In the genomic region with DNA sequence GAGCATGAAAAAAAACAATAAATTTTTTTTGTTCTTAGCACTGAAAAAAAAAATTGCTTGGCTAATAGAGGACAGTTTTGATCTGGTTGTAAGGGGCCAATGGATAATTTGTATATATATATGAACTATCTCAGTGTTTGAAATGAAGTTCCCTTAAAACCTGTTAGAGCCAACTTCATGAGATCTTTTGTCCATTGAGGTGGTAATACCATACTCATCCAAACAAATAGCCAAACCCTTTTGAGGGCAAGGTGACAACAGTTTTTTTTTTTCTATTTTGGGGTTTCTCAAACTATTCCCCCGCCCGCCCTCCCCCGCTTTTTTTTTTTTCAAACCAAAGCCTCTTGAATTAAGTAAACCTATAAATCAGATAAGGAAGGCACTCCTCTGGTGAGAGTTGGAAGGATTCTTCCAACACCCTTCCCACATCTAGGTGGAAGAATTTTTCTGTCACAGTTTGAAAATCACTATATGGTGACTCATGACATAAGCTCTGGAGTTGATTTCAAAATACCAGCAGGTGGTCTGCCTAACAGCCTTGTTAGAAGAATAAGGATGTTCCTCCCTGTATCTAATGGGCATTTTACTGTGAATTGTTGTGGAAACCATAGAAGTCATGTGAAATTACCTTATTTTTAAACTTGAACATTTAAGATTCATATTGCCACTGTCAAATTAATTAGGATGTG, we compare ENCODE assay signal across 13 cellular contexts. TPM values are rescaled to one million over a fixed set of nuclear protein-coding genes. Genes with fewer than 3 reads are reported as not detected.
DNase-seq lines count a peak whose midpoint lies in the region; ATAC-seq and TF ChIP-seq lines count a peak whose summit lies in the region.
"Had no signal": no experiment of that assay in that cellular context is flagged by ENCODE, and none has a peak within 500 bp of the region (broad histone marks: within the 10 kb centered on the region; RNA-seq: fewer than 3 reads in every experiment).

No MANE protein-coding gene starts in this region.

- WGBS in HUES64 = no CpG with 5 or more reads among the region's 3 CpGs
- 83 to 90% methylated on average over 3 of the region's 3 CpGs for WGBS in thyroid gland, 2 donors

- peaks cover 58% of the 10 kb centered on the region for H3K4me1 ChIP-seq in HUES64 (ENCODE audit: insufficient read depth, low read length)
- peaks cover 16 to 26% of the 10 kb centered on the region in 2 donors for H3K4me1 ChIP-seq in thyroid gland

- ATAC-seq in WTC11 (peak; percentile 51), HG02885 (IDR thresholded peaks at IDR 0.05; ENCODE audit: poor library complexity, unreplicated experiment) (no peak), GM19463 (IDR thresholded peaks at IDR 0.05; ENCODE audit: unreplicated experiment) (no peak)

- H3K27ac ChIP-seq in HUES64 (ENCODE audit: low read depth, low read length) = peak overlapping the region; percentile 39
- H3K27ac ChIP-seq in thyroid gland = no peak overlapping the region

- no peak for TF ChIP-seq CTCF in WTC11 (IDR thresholded peaks at IDR 0.05)
- no peak for TF ChIP-seq CTCF in thyroid gland (IDR thresholded peaks at IDR 0.05)

- CTCF ChIA-PET in WTC11 (lab: Charles Lee) = interaction anchor here (0.6 to 0.9 kb wide), 2 partner anchors 116 to 168 kb away, joined by 3 to 4 read pairs; a partner anchor contains a TSS

- intact Hi-C loops in thyroid gland (cut with DNase I) = no loop called here

- in situ Hi-C loops in Caki2 (cut with HindIII; ENCODE audit: low pct_unique_long_range_greater_than_20kb, low sequenced_read_pairs) = no loop called here

- H3K27ac Mint-ChIP-seq in WTC11 = no peak overlapping the region
- H3K27ac Mint-ChIP-seq: HFFc6; stimulated activated naive CD8-positive, alpha-beta T cell treated with anti-CD3 and anti-CD28 coated beads, Interleukin-15, Interleukin-2, amounts not matched to agents 100 ng/mL and 50 ng/mL, for 24 hours had no signal

- no peak overlapping the region for H3K4me3 ChIP-seq in HUES64 (ENCODE audit: low read length)
- H3K4me3 ChIP-seq in thyroid gland (replicated peaks in 1 of 3) = no peak overlapping the region

- no peaks in the 10 kb centered on the region for H3K27me3 ChIP-seq in HUES64 (ENCODE audit: insufficient read depth, low read length)
- H3K27me3 ChIP-seq in thyroid gland = no peaks in the 10 kb centered on the region

- peaks cover 22% of the 10 kb centered on the region for H3K36me3 ChIP-seq in HUES64 (ENCODE audit: insufficient read depth, low read length)
- H3K36me3 ChIP-seq in thyroid gland = peaks cover 5 to 10% of the 10 kb centered on the region in 2 donors

- peaks cover 43% of the 10 kb centered on the region for H3K4me1 Mint-ChIP-seq in WTC11

- DNase-seq in Caki2 (ENCODE audit: low read depth) (peak; percentile 60), WTC11 (ENCODE audit: low spot score) (no peak), kidney tubule cell (ENCODE audit: low spot score) (peak; percentile 66), thyroid gland (no peak), NCI-H2107 treated with DMSO at 0.1 percent for 48 hours (lab: John Stamatoyannopoulos, UW; ENCODE audit: unreplicated experiment) (no peak)
- DNase-seq: DND-41, glutamatergic neuron, HFFc6, T-helper 2 cell had no signal

- no peak overlapping the region; the same call in 1 of the 2 replicates for H3K9ac ChIP-seq in HUES64 (ENCODE audit: low read depth, low read length)

- TF ChIP-seq POLR2A in thyroid gland (IDR thresholded peaks at IDR 0.05) = no peak

- H3K4me3 Mint-ChIP-seq in WTC11 = no peak overlapping the region
- H3K4me3 Mint-ChIP-seq: HFFc6; stimulated activated naive CD8-positive, alpha-beta T cell treated with anti-CD3 and anti-CD28 coated beads, Interleukin-15, Interleukin-2, amounts not matched to agents 100 ng/mL and 50 ng/mL, for 24 hours had no signal

- POLR2A ChIA-PET in WTC11 (lab: Charles Lee) = no interaction called here

- H3K9me3 ChIP-seq in HUES64 (ENCODE audit: insufficient read depth, low read depth, low read length) (no peaks in the 10 kb centered on the region), thyroid gland (no peaks in the 10 kb centered on the region)

- no peaks in the 10 kb centered on the region for H3K9me3 Mint-ChIP-seq in WTC11
- H3K9me3 Mint-ChIP-seq: HFFc6; stimulated activated naive CD8-positive, alpha-beta T cell treated with anti-CD3 and anti-CD28 coated beads, Interleukin-15, Interleukin-2, amounts not matched to agents 100 ng/mL and 50 ng/mL, for 24 hours had no signal

- H3K27me3 Mint-ChIP-seq in WTC11 (ENCODE audit: low read depth) = no peaks in the 10 kb centered on the region
- H3K27me3 Mint-ChIP-seq: stimulated activated naive CD8-positive, alpha-beta T cell treated with anti-CD3 and anti-CD28 coated beads, Interleukin-15, Interleukin-2, amounts not matched to agents 100 ng/mL and 50 ng/mL, for 24 hours had no signal

- peaks cover 20% of the 10 kb centered on the region for H3K36me3 Mint-ChIP-seq in WTC11

TF ChIP-seq in WTC11, 78 proteins besides CTCF, POLR2A, EP300 and RAD21:
- TF ChIP-seq, protein P1, sequence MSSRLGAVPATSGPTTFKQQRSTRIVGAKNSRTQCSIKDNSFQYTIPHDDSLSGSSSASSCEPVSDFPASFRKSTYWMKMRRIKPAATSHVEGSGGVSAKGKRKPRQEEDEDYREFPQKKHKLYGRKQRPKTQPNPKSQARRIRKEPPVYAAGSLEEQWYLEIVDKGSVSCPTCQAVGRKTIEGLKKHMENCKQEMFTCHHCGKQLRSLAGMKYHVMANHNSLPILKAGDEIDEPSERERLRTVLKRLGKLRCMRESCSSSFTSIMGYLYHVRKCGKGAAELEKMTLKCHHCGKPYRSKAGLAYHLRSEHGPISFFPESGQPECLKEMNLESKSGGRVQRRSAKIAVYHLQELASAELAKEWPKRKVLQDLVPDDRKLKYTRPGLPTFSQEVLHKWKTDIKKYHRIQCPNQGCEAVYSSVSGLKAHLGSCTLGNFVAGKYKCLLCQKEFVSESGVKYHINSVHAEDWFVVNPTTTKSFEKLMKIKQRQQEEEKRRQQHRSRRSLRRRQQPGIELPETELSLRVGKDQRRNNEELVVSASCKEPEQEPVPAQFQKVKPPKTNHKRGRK (CRISPR knock-in tag; IDR thresholded peaks at IDR 0.05; ENCODE audit: borderline replicate concordance) = no peak
- no peak for TF ChIP-seq ATF1 (CRISPR knock-in tag; IDR thresholded peaks at IDR 0.05)
- TF ChIP-seq MXD4 (CRISPR knock-in tag; IDR thresholded peaks at IDR 0.05; ENCODE audit: borderline replicate concordance) = no peak
- TF ChIP-seq, protein P2, sequence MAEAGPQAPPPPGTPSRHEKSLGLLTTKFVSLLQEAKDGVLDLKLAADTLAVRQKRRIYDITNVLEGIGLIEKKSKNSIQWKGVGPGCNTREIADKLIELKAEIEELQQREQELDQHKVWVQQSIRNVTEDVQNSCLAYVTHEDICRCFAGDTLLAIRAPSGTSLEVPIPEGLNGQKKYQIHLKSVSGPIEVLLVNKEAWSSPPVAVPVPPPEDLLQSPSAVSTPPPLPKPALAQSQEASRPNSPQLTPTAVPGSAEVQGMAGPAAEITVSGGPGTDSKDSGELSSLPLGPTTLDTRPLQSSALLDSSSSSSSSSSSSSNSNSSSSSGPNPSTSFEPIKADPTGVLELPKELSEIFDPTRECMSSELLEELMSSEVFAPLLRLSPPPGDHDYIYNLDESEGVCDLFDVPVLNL (CRISPR knock-in tag; IDR thresholded peaks at IDR 0.05; ENCODE audit: borderline replicate concordance, low read depth) = no peak
- TF ChIP-seq ZNF396 (CRISPR knock-in tag; IDR thresholded peaks at IDR 0.05; ENCODE audit: borderline replicate concordance) = no peak
- TF ChIP-seq JUN (CRISPR knock-in tag; IDR thresholded peaks at IDR 0.05) = no peak
- TF ChIP-seq, protein P3, sequence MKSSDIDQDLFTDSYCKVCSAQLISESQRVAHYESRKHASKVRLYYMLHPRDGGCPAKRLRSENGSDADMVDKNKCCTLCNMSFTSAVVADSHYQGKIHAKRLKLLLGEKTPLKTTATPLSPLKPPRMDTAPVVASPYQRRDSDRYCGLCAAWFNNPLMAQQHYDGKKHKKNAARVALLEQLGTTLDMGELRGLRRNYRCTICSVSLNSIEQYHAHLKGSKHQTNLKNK (CRISPR knock-in tag; IDR thresholded peaks at IDR 0.05) = no peak
- TF ChIP-seq, protein P4, sequence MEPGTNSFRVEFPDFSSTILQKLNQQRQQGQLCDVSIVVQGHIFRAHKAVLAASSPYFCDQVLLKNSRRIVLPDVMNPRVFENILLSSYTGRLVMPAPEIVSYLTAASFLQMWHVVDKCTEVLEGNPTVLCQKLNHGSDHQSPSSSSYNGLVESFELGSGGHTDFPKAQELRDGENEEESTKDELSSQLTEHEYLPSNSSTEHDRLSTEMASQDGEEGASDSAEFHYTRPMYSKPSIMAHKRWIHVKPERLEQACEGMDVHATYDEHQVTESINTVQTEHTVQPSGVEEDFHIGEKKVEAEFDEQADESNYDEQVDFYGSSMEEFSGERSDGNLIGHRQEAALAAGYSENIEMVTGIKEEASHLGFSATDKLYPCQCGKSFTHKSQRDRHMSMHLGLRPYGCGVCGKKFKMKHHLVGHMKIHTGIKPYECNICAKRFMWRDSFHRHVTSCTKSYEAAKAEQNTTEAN (CRISPR knock-in tag; IDR thresholded peaks at IDR 0.05) = no peak
- no peak for TF ChIP-seq SP1 (CRISPR knock-in tag; conservative IDR thresholded peaks at IDR 0.05)
- TF ChIP-seq JAZF1 (CRISPR knock-in tag; IDR thresholded peaks at IDR 0.05) = no peak
- no peak for TF ChIP-seq ZNF263 (CRISPR knock-in tag; IDR thresholded peaks at IDR 0.05; ENCODE audit: low read depth)
- TF ChIP-seq CREM (CRISPR knock-in tag; IDR thresholded peaks at IDR 0.05) = no peak
- TF ChIP-seq TP53 (CRISPR knock-in tag; IDR thresholded peaks at IDR 0.05) = no peak
- no peak for TF ChIP-seq SMAD3 (CRISPR knock-in tag; IDR thresholded peaks at IDR 0.05; ENCODE audit: borderline replicate concordance)
- TF ChIP-seq, protein P5, sequence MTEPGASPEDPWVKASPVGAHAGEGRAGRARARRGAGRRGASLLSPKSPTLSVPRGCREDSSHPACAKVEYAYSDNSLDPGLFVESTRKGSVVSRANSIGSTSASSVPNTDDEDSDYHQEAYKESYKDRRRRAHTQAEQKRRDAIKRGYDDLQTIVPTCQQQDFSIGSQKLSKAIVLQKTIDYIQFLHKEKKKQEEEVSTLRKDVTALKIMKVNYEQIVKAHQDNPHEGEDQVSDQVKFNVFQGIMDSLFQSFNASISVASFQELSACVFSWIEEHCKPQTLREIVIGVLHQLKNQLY (CRISPR knock-in tag; IDR thresholded peaks at IDR 0.05) = no peak

RNA-seq across cellular contexts. Expression of a gene that starts 10.2 kb away (rescaled TPM):
- total RNA-seq in Caki2 (2014; rRNA removed; shearing (Covaris generic); ENCODE audit: low replicate concordance) = 55.2 and 59.1 TPM in 2 replicates
- polyA plus RNA-seq in HUES64 (2013, experiment 1 of 2) = 33.8 TPM
- polyA plus RNA-seq in HUES64 (2013, experiment 2 of 2) = 36.1 TPM
- total RNA-seq in WTC11 (2021) (55.9 to 66.9 TPM (median 60.9 TPM) in 3 replicates), thyroid gland (100 to 1,000 TPM; 189 to 365 (median 229) TPM)

Comparison
In these comparisons a context has a peak if more than half of its experiments do, and no peak if none do; other contexts are left out.
1. DNase-seq: peak in Caki2 (single experiment) and kidney tubule cell (single experiment); none in WTC11 (single experiment), thyroid gland (0 of 2) and NCI-H2107 treated with DMSO at 0.1 percent for 48 hours (single experiment).